ENCODE assay signal across 36 cellular contexts in genomic region chr2:178082646-178083045, GRCh38. TPM values are rescaled to one million over a fixed set of nuclear protein-coding genes. Genes with fewer than 3 reads are reported as not detected.
"Had no signal": no experiment of that assay in that cellular context is flagged by ENCODE, and none has a peak within 500 bp of the region (broad histone marks: within the 10 kb centered on the region; RNA-seq: fewer than 3 reads in every experiment).

No MANE protein-coding gene starts in this region.

- H3K9me3 Mint-ChIP-seq: activated CD4-positive, alpha-beta memory T cell treated with anti-CD3 and anti-CD28 coated beads, Interleukin-2, amount 10 ng/mL, durations not matched to agents 7 days and 5 days; activated naive CD4-positive, alpha-beta T cell treated with anti-CD3 and anti-CD28 coated beads for 36 hours; activated naive CD4-positive, alpha-beta T cell treated with anti-CD3 and anti-CD28 coated beads, Interleukin-2, amount 50 U/mL, for 72 hours; activated T-cell treated with anti-CD3 and anti-CD28 coated beads, Interleukin-2, amount 50 U/mL, for 24 hours; activated T-helper 2 cell treated with anti-CD3 and anti-CD28 coated beads, Interferon-gamma antibody, Interleukin-2, Interleukin-4, amounts not matched to agents 10 μg/mL and 5 μg/mL and 100 μg/mL, durations not matched to agents 14 hours and 24 hours and 36 hours had no signal

- H3K4me1 ChIP-seq: adrenal gland, body of pancreas, breast epithelium had no signal

- H3K36me3 ChIP-seq: adrenal gland, brain microvascular endothelial cell, breast epithelium, WERI-Rb-1 had no signal

- DNase-seq: activated CD4-positive, alpha-beta memory T cell treated with anti-CD3 and anti-CD28 coated beads, Interleukin-2, amount 10 ng/mL, durations not matched to agents 7 days and 5 days; activated CD4-positive, alpha-beta T cell treated with anti-CD3 and anti-CD28 coated beads for 1 hour; activated CD4-positive, alpha-beta T cell treated with anti-CD3 and anti-CD28 coated beads for 36 hours; activated CD4-positive, alpha-beta T cell treated with anti-CD3 and anti-CD28 coated beads for 48 hours; activated CD4-positive, alpha-beta T cell treated with anti-CD3 and anti-CD28 coated beads, Interleukin-2, amount 10 ng/mL, durations not matched to agents 7 days and 5 days; activated CD4-positive, alpha-beta T cell treated with anti-CD3 and anti-CD28 coated beads, Interleukin-2, amount 50 U/mL, for 48 hours; activated CD4-positive, CD25-positive, alpha-beta regulatory T cell; activated CD8-positive, alpha-beta memory T cell treated with anti-CD3 and anti-CD28 coated beads for 24 hours; activated CD8-positive, alpha-beta memory T cell treated with anti-CD3 and anti-CD28 coated beads, Interleukin-2, amount 10 ng/mL, durations not matched to agents 7 days and 5 days; activated CD8-positive, alpha-beta memory T cell treated with anti-CD3 and anti-CD28 coated beads, Interleukin-2, amount 50 U/mL, for 48 hours; activated CD8-positive, alpha-beta T cell treated with anti-CD3 and anti-CD28 coated beads, Interleukin-2, amount 10 ng/mL, durations not matched to agents 7 days and 5 days; activated effector memory CD4-positive, alpha-beta T cell treated with Interleukin-2 at 50 U/mL for 16 hours; activated gamma-delta T cell treated with Interleukin-2 at 50 U/mL for 16 hours; activated naive CD4-positive, alpha-beta T cell; activated naive CD4-positive, alpha-beta T cell treated with anti-CD3 and anti-CD28 coated beads for 36 hours; activated naive CD4-positive, alpha-beta T cell treated with anti-CD3 and anti-CD28 coated beads, Interleukin-2, amount 50 U/mL, for 16 hours; activated naive CD8-positive, alpha-beta T cell treated with anti-CD3 and anti-CD28 coated beads for 36 hours; activated T-cell treated with anti-CD3 and anti-CD28 coated beads, Interleukin-2, amount 50 U/mL, for 24 hours; activated T-cell treated with anti-CD3 and anti-CD28 coated beads, Interleukin-2, amount 50 U/mL, for 48 hours; adrenal gland; amniotic stem cell; aorta; body of pancreas; brain microvascular endothelial cell; central memory CD4-positive, alpha-beta T cell; T-helper 17 cell; WERI-Rb-1 had no signal

- H3K27ac Mint-ChIP-seq: activated CD4-positive, alpha-beta memory T cell treated with anti-CD3 and anti-CD28 coated beads, Interleukin-2, amount 10 ng/mL, durations not matched to agents 7 days and 5 days; activated CD4-positive, alpha-beta T cell treated with anti-CD3 and anti-CD28 coated beads for 36 hours; activated CD4-positive, alpha-beta T cell treated with anti-CD3 and anti-CD28 coated beads, Interleukin-2, amount 10 ng/mL, durations not matched to agents 7 days and 5 days; activated CD8-positive, alpha-beta memory T cell treated with anti-CD3 and anti-CD28 coated beads, Interleukin-2, amount 10 ng/mL, durations not matched to agents 7 days and 5 days; activated CD8-positive, alpha-beta T cell treated with anti-CD3 and anti-CD28 coated beads, Interleukin-2, amount 10 ng/mL, durations not matched to agents 7 days and 5 days; activated naive CD4-positive, alpha-beta T cell treated with anti-CD3 and anti-CD28 coated beads for 36 hours; activated naive CD4-positive, alpha-beta T cell treated with anti-CD3 and anti-CD28 coated beads, Interleukin-2, amount 50 U/mL, for 72 hours; activated naive CD8-positive, alpha-beta T cell treated with anti-CD3 and anti-CD28 coated beads for 36 hours; activated T-cell treated with anti-CD3 and anti-CD28 coated beads, Interleukin-2, amount 50 U/mL, for 24 hours; activated T-helper 2 cell treated with anti-CD3 and anti-CD28 coated beads, Interferon-gamma antibody, Interleukin-2, Interleukin-4, amounts not matched to agents 10 μg/mL and 5 μg/mL and 100 μg/mL, durations not matched to agents 14 hours and 24 hours and 36 hours; T-helper 17 cell; WTC11 had no signal

- H3K27me3 ChIP-seq: adrenal gland, body of pancreas, brain microvascular endothelial cell, breast epithelium had no signal

- FAIRE-seq: astrocyte, TTC549 had no signal

- H3K36me3 Mint-ChIP-seq: activated CD8-positive, alpha-beta memory T cell treated with anti-CD3 and anti-CD28 coated beads, Interleukin-2, amount 10 ng/mL, durations not matched to agents 7 days and 5 days; activated naive CD4-positive, alpha-beta T cell treated with anti-CD3 and anti-CD28 coated beads, Interleukin-2, amount 50 U/mL, for 72 hours; activated naive CD8-positive, alpha-beta T cell treated with anti-CD3 and anti-CD28 coated beads for 36 hours had no signal

- H3K4me3 Mint-ChIP-seq: activated CD4-positive, alpha-beta memory T cell treated with anti-CD3 and anti-CD28 coated beads, Interleukin-2, amount 10 ng/mL, durations not matched to agents 7 days and 5 days; activated CD4-positive, alpha-beta T cell treated with anti-CD3 and anti-CD28 coated beads for 36 hours; activated CD4-positive, alpha-beta T cell treated with anti-CD3 and anti-CD28 coated beads, Interleukin-2, amount 10 ng/mL, durations not matched to agents 7 days and 5 days; activated CD8-positive, alpha-beta memory T cell treated with anti-CD3 and anti-CD28 coated beads, Interleukin-2, amount 10 ng/mL, durations not matched to agents 7 days and 5 days; activated CD8-positive, alpha-beta T cell treated with anti-CD3 and anti-CD28 coated beads, Interleukin-2, amount 10 ng/mL, durations not matched to agents 7 days and 5 days; activated naive CD4-positive, alpha-beta T cell treated with anti-CD3 and anti-CD28 coated beads for 36 hours; activated naive CD8-positive, alpha-beta T cell treated with anti-CD3 and anti-CD28 coated beads for 36 hours; activated T-cell treated with anti-CD3 and anti-CD28 coated beads, Interleukin-2, amount 50 U/mL, for 24 hours; T-helper 17 cell; WTC11 had no signal

- H3K4me1 Mint-ChIP-seq: activated CD4-positive, alpha-beta memory T cell treated with anti-CD3 and anti-CD28 coated beads, Interleukin-2, amount 10 ng/mL, durations not matched to agents 7 days and 5 days; activated CD4-positive, alpha-beta T cell treated with anti-CD3 and anti-CD28 coated beads for 36 hours; activated CD4-positive, alpha-beta T cell treated with anti-CD3 and anti-CD28 coated beads, Interleukin-2, amount 10 ng/mL, durations not matched to agents 7 days and 5 days; activated CD8-positive, alpha-beta memory T cell treated with anti-CD3 and anti-CD28 coated beads, Interleukin-2, amount 10 ng/mL, durations not matched to agents 7 days and 5 days; activated naive CD8-positive, alpha-beta T cell treated with anti-CD3 and anti-CD28 coated beads for 36 hours; T-helper 17 cell had no signal

- H3K4me3 ChIP-seq: adrenal gland, body of pancreas, breast epithelium had no signal

- ATAC-seq: activated CD4-positive, alpha-beta T cell treated with anti-CD3 and anti-CD28 coated beads for 36 hours; activated CD4-positive, CD25-positive, alpha-beta regulatory T cell treated with anti-CD3 and anti-CD28 coated beads, Interleukin-2, amount 50 U/mL, for 24 hours; activated CD8-positive, alpha-beta memory T cell treated with anti-CD3 and anti-CD28 coated beads, Interleukin-2, amount 10 ng/mL, durations not matched to agents 7 days and 5 days; activated CD8-positive, alpha-beta T cell treated with anti-CD3 and anti-CD28 coated beads, Interleukin-2, amount 10 ng/mL, durations not matched to agents 7 days and 5 days; activated naive CD4-positive, alpha-beta T cell treated with anti-CD3 and anti-CD28 coated beads, Interleukin-2, amount 50 U/mL, for 72 hours; body of pancreas; T-helper 17 cell; WTC11 had no signal

- H3K9me3 ChIP-seq: adrenal gland, body of pancreas, breast epithelium had no signal

- H3K27ac ChIP-seq: adrenal gland, body of pancreas, brain microvascular endothelial cell, breast epithelium, WERI-Rb-1 had no signal

RNA-seq across cellular contexts. Expression of gene PDE11A, which starts 10.1 kb away (rescaled TPM):
- total RNA-seq: activated CD4-positive, alpha-beta memory T cell treated with anti-CD3 and anti-CD28 coated beads, Interleukin-2, amount 10 ng/mL, durations not matched to agents 7 days and 5 days; activated CD4-positive, alpha-beta T cell treated with anti-CD3 and anti-CD28 coated beads, Interleukin-2, amount 10 ng/mL, durations not matched to agents 7 days and 5 days; activated CD8-positive, alpha-beta memory T cell treated with anti-CD3 and anti-CD28 coated beads, Interleukin-2, amount 10 ng/mL, durations not matched to agents 7 days and 5 days; activated CD8-positive, alpha-beta T cell treated with anti-CD3 and anti-CD28 coated beads, Interleukin-2, amount 10 ng/mL, durations not matched to agents 7 days and 5 days; activated naive CD4-positive, alpha-beta T cell treated with anti-CD3 and anti-CD28 coated beads for 36 hours; activated naive CD4-positive, alpha-beta T cell treated with anti-CD3 and anti-CD28 coated beads, Interleukin-2, amount 50 U/mL, for 72 hours; activated T-helper 2 cell treated with anti-CD3 and anti-CD28 coated beads, Interferon-gamma antibody, Interleukin-2, Interleukin-4, amounts not matched to agents 10 μg/mL and 5 μg/mL and 100 μg/mL, durations not matched to agents 14 hours and 24 hours and 36 hours; T-helper 1 cell treated with Interleukin-12 subunit alpha and Interleukin-12 subunit beta and Interleukin-4 antibody, amounts not matched to agents 30 ng/mL and 1 ng/mL, for 36 hours; T-helper 17 cell; T-helper 2 cell treated with Interferon-gamma antibody and Interleukin-4, amounts not matched to agents 100 ng/mL and 5 ng/mL, for 36 hours had no signal
